Comparison of ENCODE assay signal across 13 cellular contexts in genomic region chr3:177127008-177127407, GRCh38.
"Had no signal": no experiment of that assay in that cellular context is flagged by ENCODE, and none has a peak within 500 bp of the region (broad histone marks: within the 10 kb centered on the region; RNA-seq: fewer than 3 reads in every experiment).

No MANE protein-coding gene starts in this region.

- H3K9me3 ChIP-seq: tibial nerve had no signal

- H3K4me1 Mint-ChIP-seq: neural progenitor cell had no signal

- DNase-seq: activated CD4-positive, alpha-beta T cell treated with anti-CD3 and anti-CD28 coated beads for 1 hour; activated CD4-positive, alpha-beta T cell treated with anti-CD3 and anti-CD28 coated beads, Interleukin-2, amount 50 U/mL, for 48 hours; activated CD8-positive, alpha-beta memory T cell treated with anti-CD3 and anti-CD28 coated beads, Interleukin-2, amount 10 ng/mL, durations not matched to agents 7 days and 5 days; activated gamma-delta T cell; activated T-cell treated with anti-CD3 and anti-CD28 coated beads, Interleukin-2, amount 50 U/mL, for 4 hours; aorta; immature natural killer cell; left cardiac atrium; posterior cingulate gyrus; SW 1271 had no signal

- ATAC-seq: activated CD8-positive, alpha-beta memory T cell treated with anti-CD3 and anti-CD28 coated beads, Interleukin-2, amount 10 ng/mL, durations not matched to agents 7 days and 5 days; activated T-cell treated with anti-CD3 and anti-CD28 coated beads, Interleukin-2, amount 50 U/mL, for 4 hours; stimulated activated effector memory CD8-positive, alpha-beta T cell treated with anti-CD3 and anti-CD28 coated beads, Interleukin-12 subunit alpha, Interleukin-12 subunit beta, amount 100 ng/mL, for 72 hours had no signal

- H3K27ac ChIP-seq: neural progenitor cell, tibial nerve had no signal

- H3K4me3 ChIP-seq: neural progenitor cell, tibial nerve had no signal

- H3K4me3 Mint-ChIP-seq: activated CD8-positive, alpha-beta memory T cell treated with anti-CD3 and anti-CD28 coated beads, Interleukin-2, amount 10 ng/mL, durations not matched to agents 7 days and 5 days; activated T-cell treated with anti-CD3 and anti-CD28 coated beads, Interleukin-2, amount 50 U/mL, for 4 hours; immature natural killer cell; neural progenitor cell; stimulated activated effector memory CD8-positive, alpha-beta T cell treated with anti-CD3 and anti-CD28 coated beads, Interleukin-12 subunit alpha, Interleukin-12 subunit beta, amount 100 ng/mL, for 72 hours had no signal

- H3K9me3 Mint-ChIP-seq: activated T-cell treated with anti-CD3 and anti-CD28 coated beads, Interleukin-2, amount 50 U/mL, for 4 hours; immature natural killer cell; stimulated activated effector memory CD8-positive, alpha-beta T cell treated with anti-CD3 and anti-CD28 coated beads, Interleukin-12 subunit alpha, Interleukin-12 subunit beta, amount 100 ng/mL, for 72 hours had no signal

- H3K27ac Mint-ChIP-seq: activated CD8-positive, alpha-beta memory T cell treated with anti-CD3 and anti-CD28 coated beads, Interleukin-2, amount 10 ng/mL, durations not matched to agents 7 days and 5 days; neural progenitor cell; stimulated activated effector memory CD8-positive, alpha-beta T cell treated with anti-CD3 and anti-CD28 coated beads, Interleukin-12 subunit alpha, Interleukin-12 subunit beta, amount 100 ng/mL, for 72 hours had no signal

- H3K27me3 Mint-ChIP-seq: activated CD8-positive, alpha-beta memory T cell treated with anti-CD3 and anti-CD28 coated beads, Interleukin-2, amount 10 ng/mL, durations not matched to agents 7 days and 5 days had no signal

- H3K27me3 ChIP-seq: neural progenitor cell, tibial nerve had no signal

- H3K36me3 ChIP-seq: neural progenitor cell, tibial nerve had no signal

- H3K36me3 Mint-ChIP-seq: immature natural killer cell had no signal
